ENCODE assay signal across 17 cellular contexts in the genomic region with DNA sequence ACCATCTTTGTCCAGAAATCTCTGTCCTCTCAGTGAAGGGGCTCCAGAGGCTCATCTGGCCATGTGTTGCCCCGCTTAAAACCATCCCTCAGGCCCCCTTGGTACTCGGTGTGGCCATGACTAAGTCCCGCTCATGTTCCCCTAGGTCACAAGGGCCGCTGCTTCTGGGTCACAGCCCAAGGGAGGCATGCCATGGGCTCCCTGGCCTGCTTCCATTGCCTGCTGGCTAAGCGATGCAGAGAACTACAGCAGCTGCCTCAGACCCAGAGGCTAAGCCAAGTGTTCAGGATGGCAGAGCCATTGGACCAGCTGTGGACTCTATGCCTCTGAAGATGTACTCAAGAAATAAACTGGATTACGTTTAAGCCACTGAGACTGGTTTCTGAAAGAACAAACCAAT.
DNase-seq lines count a peak whose midpoint lies in the region; ATAC-seq and TF ChIP-seq lines count a peak whose summit lies in the region.
"Had no signal": no experiment of that assay in that cellular context is flagged by ENCODE, and none has a peak within 500 bp of the region (broad histone marks: within the 10 kb centered on the region; RNA-seq: fewer than 3 reads in every experiment).

No MANE protein-coding gene starts in this region.

- H3K79me1 ChIP-seq in mesenchymal stem cell (replicated peaks; ENCODE audit: low read length, poor library complexity, severe bottlenecking): peaks cover 14% of the 10 kb centered on the region

- H2BK12ac ChIP-seq in mesenchymal stem cell (ENCODE audit: low read length in 2 of 2): no peak overlapping the region

- H3K23ac ChIP-seq in mesenchymal stem cell (ENCODE audit: low read length in 2 of 2): no peak overlapping the region

- H3K18ac ChIP-seq in mesenchymal stem cell (ENCODE audit: low read depth in 1 of 2, low read length in 2 of 2): no peak overlapping the region

- WGBS in psoas muscle, 3 donors: 37 to 58% (median 41%) methylated on average over 6 of the region's 6 CpGs
- WGBS in mesenchymal stem cell: 96% methylated on average over 6 of the region's 6 CpGs

- no peak overlapping the region for H3K4ac ChIP-seq in mesenchymal stem cell (ENCODE audit: low read depth in 1 of 2, low read length in 2 of 2)

- H3K4me3 ChIP-seq in left ventricle myocardium inferior (no peak overlapping the region), right atrium auricular region (no peak overlapping the region), psoas muscle (no peak overlapping the region), mesenchymal stem cell (ENCODE audit: insufficient read depth in 1 of 2, low read depth in 1 of 2, low read length in 2 of 2) (no peak overlapping the region)

- H3K14ac ChIP-seq in mesenchymal stem cell (ENCODE audit: low read length in 2 of 2): no peak overlapping the region

- no peak overlapping the region for H3K9ac ChIP-seq in mesenchymal stem cell (ENCODE audit: low read length)

- H3K36me3 ChIP-seq in left ventricle myocardium inferior: peaks cover 7% of the 10 kb centered on the region
- no peaks in the 10 kb centered on the region for H3K36me3 ChIP-seq in right atrium auricular region
- H3K36me3 ChIP-seq in psoas muscle (ENCODE audit: insufficient read depth in 1 of 2, low read depth in 1 of 2): no peaks in the 10 kb centered on the region
- peaks cover 18 to 41% of the 10 kb centered on the region in 2 experiments for H3K36me3 ChIP-seq in mesenchymal stem cell (ENCODE audit: control insufficient read depth in 1 of 2, insufficient read depth in 2 of 2, low read depth in 1 of 2, low read length in 2 of 2)

- H3K4me2 ChIP-seq in mesenchymal stem cell (ENCODE audit: low read length, poor library complexity, severe bottlenecking): no peak overlapping the region

- H2AK5ac ChIP-seq in mesenchymal stem cell (ENCODE audit: low read length, severe bottlenecking): no peak overlapping the region

- no peak overlapping the region for H2BK120ac ChIP-seq in mesenchymal stem cell (ENCODE audit: low read depth, low read length)

- no peaks in the 10 kb centered on the region for H3K9me3 ChIP-seq in left ventricle myocardium inferior (replicated peaks)
- no peaks in the 10 kb centered on the region for H3K9me3 ChIP-seq in right atrium auricular region
- H3K9me3 ChIP-seq in psoas muscle: no peaks in the 10 kb centered on the region
- no peaks in the 10 kb centered on the region for H3K9me3 ChIP-seq in mesenchymal stem cell (ENCODE audit: control insufficient read depth, low read length)

- no peak overlapping the region for H4K91ac ChIP-seq in mesenchymal stem cell (ENCODE audit: low read length)

- H3K27ac ChIP-seq in left ventricle myocardium inferior (replicated peaks) (no peak overlapping the region), right atrium auricular region (no peak overlapping the region), psoas muscle (no peak overlapping the region), mesenchymal stem cell (ENCODE audit: low read length, poor library complexity, severe bottlenecking) (no peak overlapping the region)

- ATAC-seq in psoas muscle (peak in 3 of 4 donors; percentile 24 to 63 (median 30)), GM18502 (IDR thresholded peaks at IDR 0.05; ENCODE audit: poor library complexity, unreplicated experiment) (no peak)
- ATAC-seq: HCT116 had no signal

- DNase-seq in left ventricle myocardium inferior (peak; percentile 20), right atrium auricular region (ENCODE audit: low spot score) (no peak), globus pallidus (ENCODE audit: low spot score) (peak; percentile 27), myocyte (ENCODE audit: low read depth) (peak; percentile 30), psoas muscle (no peak), putamen (ENCODE audit: low spot score) (no peak), mesenchymal stem cell (no peak)
- DNase-seq: C1 segment of cervical spinal cord; Calu3; CD4-positive, alpha-beta memory T cell; COR-L47; DMS53; DMS79 treated with DMSO at 0.1 percent for 48 hours; GF-D8; H7 had no signal

- no peaks in the 10 kb centered on the region for H3K27me3 ChIP-seq in left ventricle myocardium inferior (ENCODE audit: low read depth)
- no peaks in the 10 kb centered on the region for H3K27me3 ChIP-seq in right atrium auricular region
- H3K27me3 ChIP-seq in psoas muscle (ENCODE audit: insufficient read depth in 3 of 3, low read length in 2 of 3): no peaks in the 10 kb centered on the region
- no peaks in the 10 kb centered on the region for H3K27me3 ChIP-seq in mesenchymal stem cell (ENCODE audit: control insufficient read depth in 1 of 2, insufficient read depth in 1 of 2, low read length in 2 of 2)

- H2BK5ac ChIP-seq in mesenchymal stem cell (ENCODE audit: low read depth, low read length, poor library complexity, severe bottlenecking): no peak overlapping the region

- no peak for TF ChIP-seq CTCF in left ventricle myocardium inferior (IDR thresholded peaks at IDR 0.05; ENCODE audit: borderline replicate concordance)
- no peak for TF ChIP-seq CTCF in right atrium auricular region (IDR thresholded peaks at IDR 0.05)
- no peak for TF ChIP-seq CTCF in psoas muscle (IDR thresholded peaks at IDR 0.05)

- no peak overlapping the region for H2BK15ac ChIP-seq in mesenchymal stem cell (ENCODE audit: low read depth, poor library complexity, severe bottlenecking)

- H4K8ac ChIP-seq in mesenchymal stem cell (ENCODE audit: low read length): no peak overlapping the region

- no peak overlapping the region for H2AFZ ChIP-seq in mesenchymal stem cell (ENCODE audit: low read depth, low read length)

- H3K4me1 ChIP-seq in left ventricle myocardium inferior: no peaks in the 10 kb centered on the region
- no peaks in the 10 kb centered on the region for H3K4me1 ChIP-seq in right atrium auricular region
- no peaks in the 10 kb centered on the region for H3K4me1 ChIP-seq in psoas muscle
- H3K4me1 ChIP-seq in mesenchymal stem cell (ENCODE audit: control insufficient read depth, insufficient read depth, low read depth, low read length): no peaks in the 10 kb centered on the region

- intact Hi-C loops in left ventricle myocardium inferior (cut with micrococcal nuclease): no loop called here
- intact Hi-C loops in psoas muscle (cut with DNase I): no loop called here

Comparison
In these comparisons a context has a peak if more than half of its experiments do, and no peak if none do; other contexts are left out.
1. DNase-seq: peak in left ventricle myocardium inferior (single experiment), globus pallidus (single experiment) and myocyte (single experiment); none in right atrium auricular region (single experiment), psoas muscle (0 of 2), putamen (single experiment) and mesenchymal stem cell (single experiment).